ENCODE assay signal across 14 cellular contexts in genomic region chr3:77873599-77873998, GRCh38.
A peak's percentile ranks its signal among the peaks of the same experiment; 100 is the strongest.
DNase-seq lines count a peak whose midpoint lies in the region; ATAC-seq lines count a peak whose summit lies in the region.
"Had no signal": no experiment of that assay in that cellular context is flagged by ENCODE, and none has a peak within 500 bp of the region (broad histone marks: within the 10 kb centered on the region; RNA-seq: fewer than 3 reads in every experiment).

No MANE protein-coding gene starts in this region.

- intact Hi-C loops in Right ventricle myocardium superior (cut with DNase I) (no loop called here), cardiac septum (cut with DNase I) (no loop called here)

- DNase-seq in Right ventricle myocardium superior (no peak), cardiac septum (ENCODE audit: low spot score) (no peak), G401 (ENCODE audit: low spot score) (peak; percentile 4), medulla oblongata (ENCODE audit: extremely low spot score) (peak; percentile 66), putamen (ENCODE audit: low spot score) (peak; percentile 6), inferior parietal cortex (ENCODE audit: extremely low spot score) (no peak)
- no peak for DNase-seq in activated CD8-positive, alpha-beta memory T cell treated with anti-CD3 and anti-CD28 coated beads, Interleukin-2, amount 50 U/mL, for 48 hours
- DNase-seq: 8988T; Calu3; CD8-positive, alpha-beta T cell; DMS79 treated with DMSO at 0.1 percent for 48 hours had no signal

- ATAC-seq in Right ventricle myocardium superior (ENCODE audit: poor library complexity) (peak; percentile 55), GM18858 (IDR thresholded peaks at IDR 0.05; ENCODE audit: unreplicated experiment) (no peak)
- ATAC-seq: CD8-positive, alpha-beta T cell; GM12878; HepG2 had no signal

- in situ Hi-C loops in G401 (cut with HindIII; ENCODE audit: low sequenced_read_pairs): no loop called here

Comparison
In these comparisons a context has a peak if more than half of its experiments do, and no peak if none do; other contexts are left out.
1. DNase-seq: peak in G401 (single experiment), medulla oblongata (single experiment) and putamen (single experiment); none in Right ventricle myocardium superior (single experiment), cardiac septum (single experiment), inferior parietal cortex (single experiment) and activated CD8-positive, alpha-beta memory T cell treated with anti-CD3 and anti-CD28 coated beads, Interleukin-2, amount 50 U/mL, for 48 hours (single experiment).